1 cellular context compared by ENCODE assay signal in the genomic region with DNA sequence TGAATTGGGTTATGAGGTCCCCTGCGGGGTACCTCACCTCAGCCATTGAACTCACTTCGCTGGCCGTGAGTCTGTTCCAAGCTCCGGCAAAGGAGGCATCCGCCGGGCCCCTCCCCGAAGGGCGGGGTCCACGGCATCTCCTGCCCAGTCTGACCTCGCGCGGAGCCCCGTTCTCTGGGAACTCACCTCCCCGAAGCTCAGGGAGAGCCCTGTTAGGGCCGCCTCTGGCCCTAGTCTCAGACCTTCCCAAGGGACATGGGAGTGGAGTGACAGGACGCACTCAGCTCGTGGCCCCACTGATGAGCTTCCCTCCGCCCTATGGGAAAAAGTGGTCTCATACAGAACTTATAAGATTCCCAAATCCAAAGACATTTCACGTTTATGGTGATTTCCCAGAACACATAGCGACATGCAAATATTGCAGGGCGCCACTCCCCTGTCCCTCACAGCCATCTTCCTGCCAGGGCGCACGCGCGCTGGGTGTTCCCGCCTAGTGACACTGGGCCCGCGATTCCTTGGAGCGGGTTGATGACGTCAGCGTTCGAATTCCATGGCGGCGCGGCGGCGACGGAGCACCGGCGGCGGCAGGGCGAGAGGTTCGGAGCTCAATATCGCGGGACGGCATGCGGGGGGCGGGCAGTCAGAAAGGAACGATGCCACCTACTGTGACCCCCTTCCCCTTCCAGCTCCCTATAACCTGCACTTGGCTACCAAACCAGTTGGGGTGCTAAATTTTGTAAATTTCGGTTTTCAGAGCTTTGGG.
TF ChIP-seq lines count a peak whose summit lies in the region.

TSS of gene PARP2 (plus strand) at position 544 of the 763 bp plus-strand sequence. CDS start at position 551, 7 bp downstream.

TF ChIP-seq in K562, 482 proteins besides CTCF, POLR2A, EP300 and RAD21 (continued from another document and continues in another):
- peak; percentile 75 to 88 for TF ChIP-seq E2F6 (IDR thresholded peaks at IDR 0.05; ENCODE audit: borderline replicate concordance in 1 of 2, extremely low read depth in 1 of 2, insufficient read depth in 1 of 2, insufficient read length in 1 of 2, low read depth in 1 of 2, low read length in 1 of 2, poor library complexity in 1 of 2, severe bottlenecking in 1 of 2)
- TF ChIP-seq MBD2 (IDR thresholded peaks at IDR 0.05; ENCODE audit: borderline replicate concordance, low read depth), result peak; percentile 23; the same call in 1 of the 2 replicates
- TF ChIP-seq ETV1 (tag; conservative IDR thresholded peaks at IDR 0.05; ENCODE audit: low read depth), result 0 out of 2 replicates have a peak, but pooled peaks have one; percentile 5
- TF ChIP-seq ZBTB8A (IDR thresholded peaks at IDR 0.05; ENCODE audit: partially characterized antibody), result no peak
- no peak for TF ChIP-seq EHMT2 (IDR thresholded peaks at IDR 0.05)
- TF ChIP-seq BRD4 (IDR thresholded peaks at IDR 0.05), result no peak
- TF ChIP-seq MAX (CRISPR knock-in tag; IDR thresholded peaks at IDR 0.05), result peak; percentile 75
- TF ChIP-seq, protein P1, sequence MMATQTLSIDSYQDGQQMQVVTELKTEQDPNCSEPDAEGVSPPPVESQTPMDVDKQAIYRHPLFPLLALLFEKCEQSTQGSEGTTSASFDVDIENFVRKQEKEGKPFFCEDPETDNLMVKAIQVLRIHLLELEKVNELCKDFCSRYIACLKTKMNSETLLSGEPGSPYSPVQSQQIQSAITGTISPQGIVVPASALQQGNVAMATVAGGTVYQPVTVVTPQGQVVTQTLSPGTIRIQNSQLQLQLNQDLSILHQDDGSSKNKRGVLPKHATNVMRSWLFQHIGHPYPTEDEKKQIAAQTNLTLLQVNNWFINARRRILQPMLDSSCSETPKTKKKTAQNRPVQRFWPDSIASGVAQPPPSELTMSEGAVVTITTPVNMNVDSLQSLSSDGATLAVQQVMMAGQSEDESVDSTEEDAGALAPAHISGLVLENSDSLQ (IDR thresholded peaks at IDR 0.05), result peak; percentile 96
- TF ChIP-seq ZSCAN32 (CRISPR knock-in tag; IDR thresholded peaks at IDR 0.05), result no peak
- TF ChIP-seq FOXK2 (conservative IDR thresholded peaks at IDR 0.05 in 1 of 2, IDR thresholded peaks at IDR 0.05 in 1 of 2; ENCODE audit: low read depth in 2 of 2), result peak; percentile 13 to 52; a peak in 2 of 4 replicates
- peak; percentile 71; the same call in 1 of the 2 replicates for TF ChIP-seq E2F3 (CRISPR knock-in tag; IDR thresholded peaks at IDR 0.05)
- TF ChIP-seq KHSRP (IDR thresholded peaks at IDR 0.05), result peak; percentile 44; the same call in 1 of the 2 replicates
- TF ChIP-seq, protein P2, sequence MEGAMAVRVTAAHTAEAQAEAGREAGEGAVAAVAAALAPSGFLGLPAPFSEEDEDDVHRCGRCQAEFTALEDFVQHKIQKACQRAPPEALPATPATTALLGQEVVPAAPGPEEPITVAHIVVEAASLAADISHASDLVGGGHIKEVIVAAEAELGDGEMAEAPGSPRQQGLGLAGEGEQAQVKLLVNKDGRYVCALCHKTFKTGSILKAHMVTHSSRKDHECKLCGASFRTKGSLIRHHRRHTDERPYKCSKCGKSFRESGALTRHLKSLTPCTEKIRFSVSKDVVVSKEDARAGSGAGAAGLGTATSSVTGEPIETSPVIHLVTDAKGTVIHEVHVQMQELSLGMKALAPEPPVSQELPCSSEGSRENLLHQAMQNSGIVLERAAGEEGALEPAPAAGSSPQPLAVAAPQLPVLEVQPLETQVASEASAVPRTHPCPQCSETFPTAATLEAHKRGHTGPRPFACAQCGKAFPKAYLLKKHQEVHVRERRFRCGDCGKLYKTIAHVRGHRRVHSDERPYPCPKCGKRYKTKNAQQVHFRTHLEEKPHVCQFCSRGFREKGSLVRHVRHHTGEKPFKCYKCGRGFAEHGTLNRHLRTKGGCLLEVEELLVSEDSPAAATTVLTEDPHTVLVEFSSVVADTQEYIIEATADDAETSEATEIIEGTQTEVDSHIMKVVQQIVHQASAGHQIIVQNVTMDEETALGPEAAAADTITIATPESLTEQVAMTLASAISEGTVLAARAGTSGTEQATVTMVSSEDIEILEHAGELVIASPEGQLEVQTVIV (CRISPR knock-in tag; IDR thresholded peaks at IDR 0.05; ENCODE audit: borderline replicate concordance), result no peak
- no peak for TF ChIP-seq TCFL5 (CRISPR knock-in tag; conservative IDR thresholded peaks at IDR 0.05)
- no peak for TF ChIP-seq ZNF121 (CRISPR knock-in tag; conservative IDR thresholded peaks at IDR 0.05)
- TF ChIP-seq ZNF224 (CRISPR knock-in tag; IDR thresholded peaks at IDR 0.05), result no peak
- TF ChIP-seq, protein P3, sequence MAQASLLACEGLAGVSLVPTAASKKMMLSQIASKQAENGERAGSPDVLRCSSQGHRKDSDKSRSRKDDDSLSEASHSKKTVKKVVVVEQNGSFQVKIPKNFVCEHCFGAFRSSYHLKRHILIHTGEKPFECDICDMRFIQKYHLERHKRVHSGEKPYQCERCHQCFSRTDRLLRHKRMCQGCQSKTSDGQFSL (CRISPR knock-in tag; IDR thresholded peaks at IDR 0.05), result no peak
- TF ChIP-seq, protein P3 (tag; IDR thresholded peaks at IDR 0.05), result 0 out of 4 replicates have a peak, but pooled peaks of 1 of the 2 experiments have one; percentile 12
- peak; percentile 49; the same call in 1 of the 2 replicates for TF ChIP-seq KLF1 (tag; IDR thresholded peaks at IDR 0.05)
- TF ChIP-seq, protein P4, sequence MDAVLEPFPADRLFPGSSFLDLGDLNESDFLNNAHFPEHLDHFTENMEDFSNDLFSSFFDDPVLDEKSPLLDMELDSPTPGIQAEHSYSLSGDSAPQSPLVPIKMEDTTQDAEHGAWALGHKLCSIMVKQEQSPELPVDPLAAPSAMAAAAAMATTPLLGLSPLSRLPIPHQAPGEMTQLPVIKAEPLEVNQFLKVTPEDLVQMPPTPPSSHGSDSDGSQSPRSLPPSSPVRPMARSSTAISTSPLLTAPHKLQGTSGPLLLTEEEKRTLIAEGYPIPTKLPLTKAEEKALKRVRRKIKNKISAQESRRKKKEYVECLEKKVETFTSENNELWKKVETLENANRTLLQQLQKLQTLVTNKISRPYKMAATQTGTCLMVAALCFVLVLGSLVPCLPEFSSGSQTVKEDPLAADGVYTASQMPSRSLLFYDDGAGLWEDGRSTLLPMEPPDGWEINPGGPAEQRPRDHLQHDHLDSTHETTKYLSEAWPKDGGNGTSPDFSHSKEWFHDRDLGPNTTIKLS (IDR thresholded peaks at IDR 0.05; ENCODE audit: borderline replicate concordance, low read depth), result peak; percentile 66; the same call in 1 of the 2 replicates
- TF ChIP-seq L3MBTL2 (IDR thresholded peaks at IDR 0.05), result peak; percentile 51
- TF ChIP-seq STAT5A (IDR thresholded peaks at IDR 0.05; ENCODE audit: borderline replicate concordance, low read length), result peak; percentile 19; the same call in 1 of the 2 replicates
- TF ChIP-seq, protein P5, sequence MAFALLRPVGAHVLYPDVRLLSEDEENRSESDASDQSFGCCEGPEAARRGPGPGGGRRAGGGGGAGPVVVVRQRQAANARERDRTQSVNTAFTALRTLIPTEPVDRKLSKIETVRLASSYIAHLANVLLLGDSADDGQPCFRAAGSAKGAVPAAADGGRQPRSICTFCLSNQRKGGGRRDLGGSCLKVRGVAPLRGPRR (CRISPR knock-in tag; IDR thresholded peaks at IDR 0.05), result no peak
- 0 out of 2 replicates have a peak, but pooled peaks have one; percentile 32 for TF ChIP-seq NR2C2 (CRISPR knock-in tag; IDR thresholded peaks at IDR 0.05)
- peak; percentile 73 for TF ChIP-seq NR2C2 (tag; IDR thresholded peaks at IDR 0.05)
- no peak for TF ChIP-seq NCOA1 (IDR thresholded peaks at IDR 0.05; ENCODE audit: low read depth)
- 0 out of 2 replicates have a peak, but pooled peaks have one; percentile 15 for TF ChIP-seq TAF7 (tag; IDR thresholded peaks at IDR 0.05)
- TF ChIP-seq POLR2H (tag; IDR thresholded peaks at IDR 0.05; ENCODE audit: low read depth), result peak; percentile 98
- TF ChIP-seq MTA1 (IDR thresholded peaks at IDR 0.05; ENCODE audit: borderline replicate concordance), result peak; percentile 94
- TF ChIP-seq ZNF655 (CRISPR knock-in tag; IDR thresholded peaks at IDR 0.05), result no peak
- TF ChIP-seq CXXC5 (CRISPR knock-in tag; IDR thresholded peaks at IDR 0.05), result peak; percentile 66; the same call in 1 of the 2 replicates
- peak in 1 of 2 experiments; percentile 74; a peak in 2 of 4 replicates for TF ChIP-seq SRF (CRISPR knock-in tag; IDR thresholded peaks at IDR 0.05)
- TF ChIP-seq ZNF3 (CRISPR knock-in tag; IDR thresholded peaks at IDR 0.05), result no peak
- TF ChIP-seq HDGF (IDR thresholded peaks at IDR 0.05), result no peak
- peak; percentile 66 for TF ChIP-seq HCFC1 (IDR thresholded peaks at IDR 0.05; ENCODE audit: low read depth, low read length)
- TF ChIP-seq THRB (CRISPR knock-in tag; conservative IDR thresholded peaks at IDR 0.05), result no peak
- TF ChIP-seq ATF1 (CRISPR knock-in tag; IDR thresholded peaks at IDR 0.05), result peak; percentile 76
- TF ChIP-seq ATF1 (tag; IDR thresholded peaks at IDR 0.05), result peak; percentile 98
- TF ChIP-seq LEF1 (IDR thresholded peaks at IDR 0.05), result no peak
- TF ChIP-seq JUND (IDR thresholded peaks at IDR 0.05; ENCODE audit: borderline replicate concordance, low read depth, low read length), result peak; percentile 92
- TF ChIP-seq JUND (tag; IDR thresholded peaks at IDR 0.05; ENCODE audit: borderline replicate concordance, low read depth, low read length), result peak; percentile 88; the same call in 2 of the 3 replicates
- peak; percentile 58 for TF ChIP-seq KDM5B (IDR thresholded peaks at IDR 0.05; ENCODE audit: insufficient replicate concordance, low read depth, low read length)
- TF ChIP-seq ZNF592 (IDR thresholded peaks at IDR 0.05), result peak; percentile 43; the same call in 1 of the 2 replicates
